8 cellular contexts compared by ENCODE assay signal in the genomic region with DNA sequence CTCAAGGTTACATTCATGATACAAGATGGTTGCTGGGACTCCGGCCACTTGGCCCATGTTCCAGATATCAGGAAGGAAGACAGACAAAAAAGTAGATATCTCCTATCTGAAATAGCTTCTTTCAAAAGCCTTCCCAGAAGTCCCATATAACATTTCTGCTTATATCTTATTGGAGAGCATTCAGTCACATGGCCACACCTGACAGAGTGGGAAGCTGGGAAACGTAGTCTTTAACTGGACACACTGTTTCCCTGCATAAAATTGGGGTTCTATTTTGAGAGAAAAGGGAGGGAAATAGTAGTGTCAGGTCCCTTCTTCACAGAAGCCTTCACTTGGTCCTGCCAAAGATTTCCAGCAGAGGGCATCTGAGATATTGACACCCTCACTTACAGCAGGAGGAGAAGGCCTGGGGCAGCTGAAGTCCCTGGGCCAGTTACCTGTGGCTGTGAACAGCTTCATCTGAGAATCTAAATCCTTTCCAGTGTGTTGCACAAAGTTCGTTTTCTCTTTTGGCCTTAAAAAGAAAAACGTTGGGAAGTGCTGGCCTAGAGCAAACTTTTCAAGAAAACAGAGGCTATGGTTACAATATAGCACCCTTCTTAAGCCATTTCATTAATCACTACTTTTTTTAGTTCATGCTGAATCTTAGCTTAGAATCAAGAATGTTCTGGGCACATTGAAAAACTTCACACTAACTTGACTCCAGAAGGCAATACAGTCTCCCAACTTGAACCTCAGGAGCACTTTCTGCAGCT. TPM values are rescaled to one million over a fixed set of nuclear protein-coding genes. Genes with fewer than 3 reads are reported as not detected.
DNase-seq lines count a peak whose midpoint lies in the region; ATAC-seq and TF ChIP-seq lines count a peak whose summit lies in the region.

No MANE protein-coding gene starts in this region.

- POLR2A ChIA-PET in activated CD4-positive, alpha-beta T cell treated with anti-CD3 and anti-CD28 coated beads for 36 hours (lab: Charles Lee), result interaction anchor here (1.5 kb wide), 2 partner anchors 274 to 275 kb away, joined by 5 read pairs; no protein-coding TSS in a partner anchor

- no peaks in the 10 kb centered on the region for H3K4me1 ChIP-seq in Karpas-422 (ENCODE audit: low read length)

- H3K9ac ChIP-seq in Karpas-422 (ENCODE audit: low read length), result no peak overlapping the region

- H3K27ac ChIP-seq in Karpas-422 (ENCODE audit: low read length), result no peak overlapping the region

- H3K4me3 ChIP-seq in Karpas-422 (ENCODE audit: low read length), result no peak overlapping the region

- H3K4me3 Mint-ChIP-seq in activated CD4-positive, alpha-beta T cell treated with anti-CD3 and anti-CD28 coated beads for 36 hours, result no peak overlapping the region
- no peak overlapping the region for H3K4me3 Mint-ChIP-seq in neural crest cell

- H3K36me3 ChIP-seq in Karpas-422 (ENCODE audit: insufficient read depth, low read length), result no peaks in the 10 kb centered on the region

- no peaks in the 10 kb centered on the region for H3K79me2 ChIP-seq in Karpas-422 (ENCODE audit: low read length)

- H3K9me3 Mint-ChIP-seq in activated CD4-positive, alpha-beta T cell treated with anti-CD3 and anti-CD28 coated beads for 36 hours (ENCODE audit: low read depth), result no peaks in the 10 kb centered on the region
- no peaks in the 10 kb centered on the region for H3K9me3 Mint-ChIP-seq in neural crest cell

- DNase-seq in NOMO-1 (lab: John Stamatoyannopoulos, UW; ENCODE audit: unreplicated experiment in 2 of 2) (peak; percentile 29 to 56), NOMO-1 treated with dmso at 0.1 percent for 144 hours (lab: John Stamatoyannopoulos, UW; ENCODE audit: unreplicated experiment) (no peak), Karpas-422 (peak; percentile 67), dermis microvascular lymphatic vessel endothelial cell (ENCODE audit: low read depth in 2 of 2) (peak; percentile 16 to 51), neural crest cell (ENCODE audit: low read depth, low spot score) (peak; percentile 25)
- peak; percentile 76 for DNase-seq in activated CD4-positive, alpha-beta T cell treated with anti-CD3 and anti-CD28 coated beads for 36 hours

- no peak overlapping the region for H2AFZ ChIP-seq in Karpas-422 (ENCODE audit: low read length)

- CTCF ChIA-PET in activated CD4-positive, alpha-beta T cell treated with anti-CD3 and anti-CD28 coated beads for 36 hours (lab: Charles Lee), result interaction anchor here (0.6 to 4.8 kb wide), 48 partner anchors 9 to 1412 kb away, joined by 3 to 111 read pairs (median 4); no protein-coding TSS in a partner anchor

- intact Hi-C loops in activated CD4-positive, alpha-beta T cell treated with anti-CD3 and anti-CD28 coated beads for 36 hours (cut with DNase I, micrococcal nuclease), result loop anchor here (1.0 to 5.0 kb wide), 5 partner anchors 34 to 275 kb away; a partner anchor contains a TSS

- H3K27me3 Mint-ChIP-seq in activated CD4-positive, alpha-beta T cell treated with anti-CD3 and anti-CD28 coated beads for 36 hours, result no peaks in the 10 kb centered on the region
- no peaks in the 10 kb centered on the region for H3K27me3 Mint-ChIP-seq in neural crest cell (ENCODE audit: low read depth)

- peaks cover 7% of the 10 kb centered on the region for H3K36me3 Mint-ChIP-seq in activated CD4-positive, alpha-beta T cell treated with anti-CD3 and anti-CD28 coated beads for 36 hours (ENCODE audit: low read depth)
- H3K36me3 Mint-ChIP-seq in neural crest cell (ENCODE audit: low read depth), result no peaks in the 10 kb centered on the region

- no peaks in the 10 kb centered on the region for H3K9me2 ChIP-seq in Karpas-422 (replicated peaks; ENCODE audit: insufficient read depth, low read length)

- H4K20me1 ChIP-seq in Karpas-422 (ENCODE audit: insufficient read depth, low read depth, low read length), result no peaks in the 10 kb centered on the region

- H3K27me3 ChIP-seq in Karpas-422 (ENCODE audit: low read length), result no peaks in the 10 kb centered on the region

- no peaks in the 10 kb centered on the region for H3K9me3 ChIP-seq in Karpas-422 (ENCODE audit: low read length)

- no peak overlapping the region for H3K4me2 ChIP-seq in Karpas-422 (ENCODE audit: low read depth, low read length, poor library complexity, severe bottlenecking)

- TF ChIP-seq CTCF in neural crest cell (conservative IDR thresholded peaks at IDR 0.05), result peak; percentile 56

- peak overlapping the region; percentile 64 for H3K27ac Mint-ChIP-seq in activated CD4-positive, alpha-beta T cell treated with anti-CD3 and anti-CD28 coated beads for 36 hours
- H3K27ac Mint-ChIP-seq in neural crest cell (ENCODE audit: unreplicated experiment), result no peak overlapping the region

- ATAC-seq in activated CD4-positive, alpha-beta T cell treated with anti-CD3 and anti-CD28 coated beads for 36 hours, result peak; percentile 97
- ATAC-seq in GM18873 (IDR thresholded peaks at IDR 0.05; ENCODE audit: low FRiP score, unreplicated experiment), result no peak
- no peak for ATAC-seq in HG03097 (IDR thresholded peaks at IDR 0.05; ENCODE audit: low FRiP score, unreplicated experiment)

- peaks cover 25% of the 10 kb centered on the region for H3K4me1 Mint-ChIP-seq in activated CD4-positive, alpha-beta T cell treated with anti-CD3 and anti-CD28 coated beads for 36 hours
- no peaks in the 10 kb centered on the region for H3K4me1 Mint-ChIP-seq in neural crest cell

RNA-seq across cellular contexts. Expression of a gene that starts 33.5 kb away (rescaled TPM):
- total RNA-seq in Karpas-422 (2014; rRNA removed; shearing (Covaris generic); ENCODE audit: low replicate concordance), result not detected in 2 replicates
- total RNA-seq in activated CD4-positive, alpha-beta T cell treated with anti-CD3 and anti-CD28 coated beads for 36 hours, result 10 to 100 TPM; 14.1 to 14.6 TPM
- 0.13 and 0.76 TPM in 2 replicates for total RNA-seq in dermis microvascular lymphatic vessel endothelial cell
- total RNA-seq in neural crest cell, result 6.9 and 7.5 TPM in 2 replicates
